Comparison of ENCODE assay signal across 19 cellular contexts in genomic region chrX:33106737-33107136, GRCh38.
DNase-seq lines count a peak whose midpoint lies in the region; ATAC-seq, FAIRE-seq and TF ChIP-seq lines count a peak whose summit lies in the region.
"Had no signal": no experiment of that assay in that cellular context is flagged by ENCODE, and none has a peak within 500 bp of the region (broad histone marks: within the 10 kb centered on the region; RNA-seq: fewer than 3 reads in every experiment).

No MANE protein-coding gene starts in this region.

- no peak overlapping the region for H2BK15ac ChIP-seq in H1 (ENCODE audit: low read length)

- no peak overlapping the region; the same call in 1 of the 2 replicates for H2BK5ac ChIP-seq in H1 (ENCODE audit: low read depth, low read length)

- FAIRE-seq in GM12891 (lab: Jason Lieb, UNC): peak; percentile 16
- no peak for FAIRE-seq in H1 (lab: Jason Lieb, UNC)
- FAIRE-seq: GM19239 had no signal

- H3K36me3 Mint-ChIP-seq in activated CD4-positive, alpha-beta memory T cell treated with anti-CD3 and anti-CD28 coated beads for 36 hours: no peaks in the 10 kb centered on the region
- H3K36me3 Mint-ChIP-seq: CD4-positive, alpha-beta memory T cell; IgD-negative memory B cell had no signal

- H3K9ac ChIP-seq in OCI-LY1 (ENCODE audit: low read length) (peak overlapping the region; percentile 45; the same call in 1 of the 2 replicates), H1 (replicated peaks in 1 of 4; ENCODE audit: extremely low read depth in 1 of 4, low read depth in 3 of 4, low read length in 3 of 4) (no peak overlapping the region)

- no peaks in the 10 kb centered on the region for H4K20me1 ChIP-seq in OCI-LY1 (ENCODE audit: insufficient read depth, low read length)
- H4K20me1 ChIP-seq in H1 (replicated peaks in 1 of 2; ENCODE audit: control insufficient read depth in 1 of 2, insufficient read depth in 2 of 2, low read length in 2 of 2): no peaks in the 10 kb centered on the region

- H3K4me3 ChIP-seq in OCI-LY1 (ENCODE audit: low read depth, low read length, poor library complexity, severe bottlenecking): peak overlapping the region; percentile 10
- H3K4me3 ChIP-seq in H1 (ENCODE audit: extremely low read depth in 1 of 4, insufficient read depth in 2 of 4, low read depth in 3 of 4, low read length in 4 of 4): no peak overlapping the region
- no peak overlapping the region for H3K4me3 ChIP-seq in ascending aorta
- H3K4me3 ChIP-seq: HAP-1 had no signal

- no peak overlapping the region for H3K56ac ChIP-seq in H1 (replicated peaks; ENCODE audit: insufficient read length, low read depth, low read length)

- no peak overlapping the region for H4K8ac ChIP-seq in H1 (ENCODE audit: extremely low read depth, insufficient read depth, low read length)

- no peak overlapping the region for H4K91ac ChIP-seq in H1 (replicated peaks; ENCODE audit: insufficient read length, low read length)

- CTCF ChIA-PET in H1 (lab: Charles Lee; ENCODE audit: partially characterized antibody): interaction anchor here (0.7 kb wide), 1 partner anchor 579 kb away, joined by 3 read pairs; no protein-coding TSS in a partner anchor
- CTCF ChIA-PET in activated CD4-positive, alpha-beta memory T cell treated with anti-CD3 and anti-CD28 coated beads for 36 hours (lab: Charles Lee): no interaction called here

- H3F3A ChIP-seq in OCI-LY1 (ENCODE audit: insufficient read depth, low read length): no peaks in the 10 kb centered on the region

- H3K9me3 Mint-ChIP-seq in activated CD4-positive, alpha-beta memory T cell treated with anti-CD3 and anti-CD28 coated beads for 36 hours: no peaks in the 10 kb centered on the region
- H3K9me3 Mint-ChIP-seq: IgD-negative memory B cell had no signal

- H3K18ac ChIP-seq in H1 (ENCODE audit: extremely low read depth, low read length): no peak overlapping the region

- H3K27me3 Mint-ChIP-seq in activated CD4-positive, alpha-beta memory T cell treated with anti-CD3 and anti-CD28 coated beads for 36 hours: no peaks in the 10 kb centered on the region
- H3K27me3 Mint-ChIP-seq: B cell; CD4-positive, alpha-beta memory T cell; IgD-negative memory B cell had no signal

- no peak overlapping the region for H3K4ac ChIP-seq in H1 (replicated peaks; ENCODE audit: insufficient read length, low read depth, low read length)

- H3K4me1 ChIP-seq in OCI-LY1 (ENCODE audit: insufficient read depth, low read length, severe bottlenecking) (peaks cover 70% of the 10 kb centered on the region), H1 (replicated peaks in 1 of 4; ENCODE audit: control insufficient read depth in 3 of 4, insufficient read depth in 4 of 4, low read length in 3 of 4) (peaks cover 0 to 3% (median 0%) of the 10 kb centered on the region in 4 experiments; a peak in 1 of 7 replicates), ascending aorta (no peaks in the 10 kb centered on the region)
- H3K4me1 ChIP-seq: HAP-1 had no signal

- H2BK120ac ChIP-seq in H1 (replicated peaks; ENCODE audit: low read depth, low read length): peak overlapping the region; percentile 21

- H2BK12ac ChIP-seq in H1 (ENCODE audit: low read depth, low read length): no peak overlapping the region

- no peak for TF ChIP-seq EP300 in H1 (IDR thresholded peaks at IDR 0.05; ENCODE audit: borderline replicate concordance in 1 of 2, low read depth in 2 of 2, low read length in 2 of 2)

- TF ChIP-seq POLR2A in GM12891 (IDR thresholded peaks at IDR 0.05; ENCODE audit: low read depth, low read length) (no peak), H1 (IDR thresholded peaks at IDR 0.05; ENCODE audit: control extremely low read depth in 1 of 2, low read depth in 2 of 2, low read length in 2 of 2) (no peak)

- H3K79me1 ChIP-seq in H1 (ENCODE audit: low read depth, low read length): no peaks in the 10 kb centered on the region

- no peak overlapping the region for H3K4me3 Mint-ChIP-seq in activated CD4-positive, alpha-beta memory T cell treated with anti-CD3 and anti-CD28 coated beads for 36 hours
- H3K4me3 Mint-ChIP-seq: B cell; CD4-positive, alpha-beta memory T cell; IgD-negative memory B cell had no signal

- H3K27me3 ChIP-seq in OCI-LY1 (ENCODE audit: insufficient read depth, low read length) (no peaks in the 10 kb centered on the region), H1 (replicated peaks in 1 of 4; ENCODE audit: control insufficient read depth in 3 of 4, extremely low read depth in 1 of 4, insufficient read depth in 3 of 4, low read length in 3 of 4) (no peaks in the 10 kb centered on the region), ascending aorta (no peaks in the 10 kb centered on the region)

- no peaks in the 10 kb centered on the region for H3K36me3 ChIP-seq in OCI-LY1 (ENCODE audit: insufficient read depth, low read length)
- H3K36me3 ChIP-seq in H1 (ENCODE audit: control insufficient read depth in 2 of 4, insufficient read depth in 4 of 4, low read length in 3 of 4): no peaks in the 10 kb centered on the region
- no peaks in the 10 kb centered on the region for H3K36me3 ChIP-seq in ascending aorta
- H3K36me3 ChIP-seq: HAP-1 had no signal

- H3K9me2 ChIP-seq in OCI-LY1 (ENCODE audit: low read depth, low read length): no peaks in the 10 kb centered on the region

- no peak overlapping the region for H3K27ac Mint-ChIP-seq in activated CD4-positive, alpha-beta memory T cell treated with anti-CD3 and anti-CD28 coated beads for 36 hours
- H3K27ac Mint-ChIP-seq: B cell; CD4-positive, alpha-beta memory T cell; IgD-negative memory B cell had no signal

- peak overlapping the region; percentile 43; the same call in 1 of the 2 replicates for H2BK20ac ChIP-seq in H1 (ENCODE audit: low read length)

- 82% methylated on average over 3 of the region's 8 CpGs; no CpG with 5 or more reads in 1 of the 2 experiments for WGBS in H1 (ENCODE audit: extremely low coverage in 1 of 2, insufficient coverage in 1 of 2, insufficient read length in 1 of 2, insufficient replicate concordance in 2 of 2, low coverage in 1 of 2, low lambda C conversion rate in 2 of 2, missing lambda C conversion rate in 1 of 2), 2 experiments

- intact Hi-C loops in ascending aorta (cut with DNase I): no loop called here
- intact Hi-C loops in activated CD4-positive, alpha-beta memory T cell treated with anti-CD3 and anti-CD28 coated beads for 36 hours (cut with micrococcal nuclease): no loop called here

- POLR2A ChIA-PET in H1 (lab: Charles Lee; ENCODE audit: partially characterized antibody): no interaction called here
- POLR2A ChIA-PET in activated CD4-positive, alpha-beta memory T cell treated with anti-CD3 and anti-CD28 coated beads for 36 hours (lab: Charles Lee): no interaction called here

- H3K4me1 Mint-ChIP-seq in activated CD4-positive, alpha-beta memory T cell treated with anti-CD3 and anti-CD28 coated beads for 36 hours (ENCODE audit: low read depth): no peaks in the 10 kb centered on the region
- H3K4me1 Mint-ChIP-seq: B cell had no signal

- H3K27ac ChIP-seq in OCI-LY1 (ENCODE audit: low read depth, low read length, poor library complexity, severe bottlenecking) (peak overlapping the region; percentile 95), H1 (ENCODE audit: low read depth, low read length) (no peak overlapping the region), ascending aorta (no peak overlapping the region)

- H2AFZ ChIP-seq in OCI-LY1 (ENCODE audit: low read length) (no peak overlapping the region), H1 (ENCODE audit: low read length) (no peak overlapping the region)

- TF ChIP-seq CTCF in OCI-LY1 (IDR thresholded peaks at IDR 0.05; ENCODE audit: low read length) (no peak), H1 (IDR thresholded peaks at IDR 0.05; ENCODE audit: control extremely low read depth in 1 of 3, insufficient read depth in 1 of 3, low read depth in 1 of 3, low read length in 3 of 3) (no peak), ascending aorta (IDR thresholded peaks at IDR 0.05) (no peak)

- no peak overlapping the region for H4K5ac ChIP-seq in H1 (ENCODE audit: insufficient read length, low read depth, low read length)

- TF ChIP-seq RAD21 in H1 (IDR thresholded peaks at IDR 0.05 in 1 of 2, conservative IDR thresholded peaks at IDR 0.05 in 1 of 2; ENCODE audit: low read depth in 2 of 2, low read length in 2 of 2): no peak

- H3K79me2 ChIP-seq in OCI-LY1 (ENCODE audit: insufficient read depth, low read length): no peaks in the 10 kb centered on the region
- no peaks in the 10 kb centered on the region for H3K79me2 ChIP-seq in H1 (ENCODE audit: control insufficient read depth in 1 of 2, insufficient read depth in 2 of 2, low read length in 2 of 2)

- ATAC-seq in HG03175 (IDR thresholded peaks at IDR 0.05; ENCODE audit: unreplicated experiment): no peak

- H2AK5ac ChIP-seq in H1 (ENCODE audit: low read depth, low read length): no peak overlapping the region

- no peak overlapping the region for H3K14ac ChIP-seq in H1 (ENCODE audit: insufficient read length)

- no peak overlapping the region for H3K23ac ChIP-seq in H1 (ENCODE audit: insufficient read length)

- H3K23me2 ChIP-seq in H1 (ENCODE audit: low read depth, low read length): no peaks in the 10 kb centered on the region

- no peak for DNase-seq in GM12891 (ENCODE audit: insufficient read length, low spot score)
- no peak for DNase-seq in H1 (ENCODE audit: low read depth in 1 of 2, low spot score in 2 of 2)
- no peak for DNase-seq in ascending aorta (ENCODE audit: low spot score in 2 of 2)
- no peak for DNase-seq in SKM-1 (lab: John Stamatoyannopoulos, UW; ENCODE audit: unreplicated experiment)
- no peak for DNase-seq in activated CD4-positive, alpha-beta memory T cell treated with anti-CD3 and anti-CD28 coated beads for 36 hours
- DNase-seq: ACHN; C1 segment of cervical spinal cord; CD4-positive, alpha-beta memory T cell; DMS153; DMS79 treated with DMSO at 0.1 percent for 48 hours; GDM1; GOT3; KG1 had no signal

- peak overlapping the region; percentile 59 for H3K4me2 ChIP-seq in OCI-LY1 (ENCODE audit: low read length)
- no peak overlapping the region for H3K4me2 ChIP-seq in H1 (ENCODE audit: insufficient read depth in 1 of 2, low read depth in 2 of 2, low read length in 2 of 2)

- H3K9me3 ChIP-seq in OCI-LY1 (ENCODE audit: low read length) (no peaks in the 10 kb centered on the region), H1 (ENCODE audit: insufficient read depth in 2 of 2, low read depth in 1 of 2, low read length in 1 of 2) (no peaks in the 10 kb centered on the region), ascending aorta (no peaks in the 10 kb centered on the region)
- H3K9me3 ChIP-seq: HAP-1 had no signal

TF ChIP-seq in GM12891, 5 proteins besides CTCF, POLR2A, EP300 and RAD21 (continues in another document):
- no peak for TF ChIP-seq POLR2AphosphoS5 (IDR thresholded peaks at IDR 0.05; ENCODE audit: low read depth, low read length)
- no peak for TF ChIP-seq POU2F2 (IDR thresholded peaks at IDR 0.05; ENCODE audit: low read depth, low read length)
- TF ChIP-seq SPI1 (IDR thresholded peaks at IDR 0.05; ENCODE audit: low read depth, low read length): no peak
- no peak for TF ChIP-seq TAF1 (IDR thresholded peaks at IDR 0.05; ENCODE audit: low read depth, low read length)

TF ChIP-seq in H1, 55 proteins besides CTCF, POLR2A, EP300 and RAD21 (continues in another document):
- TF ChIP-seq JUND (IDR thresholded peaks at IDR 0.05; ENCODE audit: low read length) (no peak), HDAC2 (IDR thresholded peaks at IDR 0.05; ENCODE audit: borderline replicate concordance in 1 of 2, low read depth in 2 of 2, low read length in 2 of 2) (no peak), TEAD4 (IDR thresholded peaks at IDR 0.05; ENCODE audit: low read depth, low read length) (no peak), RNF2 (IDR thresholded peaks at IDR 0.05; ENCODE audit: borderline replicate concordance, low read depth, low read length, missing control alignments, poor library complexity, severe bottlenecking) (no peak)
